ENCODE assay signal across 8 cellular contexts in genomic region chr19:39397360-39398296, GRCh38. TPM values are rescaled to one million over a fixed set of nuclear protein-coding genes. Genes with fewer than 3 reads are reported as not detected.
A peak's percentile ranks its signal among the peaks of the same experiment; 100 is the strongest.
DNase-seq lines count a peak whose midpoint lies in the region; ATAC-seq and TF ChIP-seq lines count a peak whose summit lies in the region.

No MANE protein-coding gene starts in this region.

- H4K20me1 ChIP-seq in IMR-90 (ENCODE audit: insufficient read depth, low read length) = peaks cover 17% of the 10 kb centered on the region

- peak overlapping the region; percentile 62 for H2BK20ac ChIP-seq in IMR-90 (ENCODE audit: low read depth, low read length)

- H3K27me3 ChIP-seq in IMR-90 (ENCODE audit: control insufficient read depth, insufficient read depth, low read length) = no peaks in the 10 kb centered on the region

- H4K5ac ChIP-seq in IMR-90 (ENCODE audit: low read depth, low read length) = peak overlapping the region; percentile 60

- peak overlapping the region; percentile 77 for H2BK120ac ChIP-seq in IMR-90 (ENCODE audit: low read depth, low read length)

- peak; percentile 79 for DNase-seq in A172 (ENCODE audit: low spot score)
- peak; percentile 76 for DNase-seq in IMR-90
- DNase-seq in activated T-cell treated with anti-CD3 and anti-CD28 coated beads, Interleukin-2, amount 50 U/mL, for 1 hour = peak; percentile 97
- peak; percentile 88 to 95 for DNase-seq in erythroblast (lab: John Stamatoyannopoulos, UW)
- peak; percentile 86 for DNase-seq in myocyte (ENCODE audit: low read depth)
- DNase-seq in stimulated activated effector memory CD8-positive, alpha-beta T cell treated with anti-CD3 and anti-CD28 coated beads, Interleukin-12 subunit alpha, Interleukin-12 subunit beta, amount 100 ng/mL, for 72 hours (ENCODE audit: low spot score in 2 of 2) = peak; percentile 90 to 95

- POLR2A ChIA-PET in IMR-90 (lab: Charles Lee; ENCODE audit: unreplicated experiment) = interaction anchor here (1.0 to 1.9 kb wide), 3 partner anchors 9 to 38 kb away, joined by 3 to 5 read pairs (median 3); partner anchors contain the start of genes RPS16 and ZFP36

- 0 out of 2 replicates have a peak overlapping the region, but pooled peaks have one; percentile 8 for H3K56ac ChIP-seq in IMR-90 (ENCODE audit: extremely low read depth, insufficient read depth, low read length)

- intact Hi-C loops in IMR-90 (cut with micrococcal nuclease) = loop anchor here (1.0 kb wide), 2 partner anchors 15 to 135 kb away; partner anchors contain the start of genes EID2B and PLEKHG2

- H3K9me3 Mint-ChIP-seq in stimulated activated effector memory CD8-positive, alpha-beta T cell treated with anti-CD3 and anti-CD28 coated beads, Interleukin-12 subunit alpha, Interleukin-12 subunit beta, amount 100 ng/mL, for 72 hours = no peaks in the 10 kb centered on the region

- H3K36me3 ChIP-seq in IMR-90 (ENCODE audit: control insufficient read depth, insufficient read depth, low read length) = peaks cover 17% of the 10 kb centered on the region

- H3K79me1 ChIP-seq in IMR-90 (ENCODE audit: low read depth in 1 of 2, low read length in 2 of 2) = peaks cover 11 to 51% of the 10 kb centered on the region in 2 experiments; a peak in 3 of 4 replicates

- H3K23ac ChIP-seq in IMR-90 (ENCODE audit: low read depth, low read length) = peak overlapping the region; percentile 50; the same call in 1 of the 2 replicates

- H3K9me1 ChIP-seq in IMR-90 (ENCODE audit: insufficient read depth, low read length) = peaks cover 11% of the 10 kb centered on the region

- H3K4ac ChIP-seq in IMR-90 (ENCODE audit: low read depth, low read length) = peak overlapping the region; percentile 95

- no peak overlapping the region for H3K4me2 ChIP-seq in IMR-90 (ENCODE audit: low read depth, low read length)

- peak overlapping the region; percentile 81 for H2AFZ ChIP-seq in IMR-90 (replicated peaks; ENCODE audit: low read length, poor library complexity)

- H3K9ac ChIP-seq in IMR-90 (ENCODE audit: low read depth, low read length) = peak overlapping the region; percentile 57; the same call in 1 of the 2 replicates

- H3K18ac ChIP-seq in IMR-90 (ENCODE audit: low read depth, low read length) = peak overlapping the region; percentile 54

- no TSS peak for BruUV-seq in IMR-90 (replicated peaks; lab: Mats Ljungman, UMichigan)

- H3K36me3 Mint-ChIP-seq in stimulated activated effector memory CD8-positive, alpha-beta T cell treated with anti-CD3 and anti-CD28 coated beads, Interleukin-12 subunit alpha, Interleukin-12 subunit beta, amount 100 ng/mL, for 72 hours = peaks cover 76% of the 10 kb centered on the region

- H2AK5ac ChIP-seq in IMR-90 (ENCODE audit: low read depth, low read length) = peak overlapping the region; percentile 96

- peak overlapping the region; percentile 30 to 85; a peak in 2 of 4 replicates for H4K8ac ChIP-seq in IMR-90 (ENCODE audit: low read depth in 2 of 2, low read length in 2 of 2)

- peak overlapping the region; percentile 84 for H2BK5ac ChIP-seq in IMR-90 (ENCODE audit: low read depth, low read length, poor library complexity, severe bottlenecking)

- H3K4me3 Mint-ChIP-seq in stimulated activated effector memory CD8-positive, alpha-beta T cell treated with anti-CD3 and anti-CD28 coated beads, Interleukin-12 subunit alpha, Interleukin-12 subunit beta, amount 100 ng/mL, for 72 hours = peak overlapping the region; percentile 62

- dilution Hi-C loops in IMR-90 (cut with HindIII; ENCODE audit: low sequenced_read_pairs, unreplicated experiment) = no loop called here

- TF ChIP-seq POLR2A in IMR-90 (IDR thresholded peaks at IDR 0.05; ENCODE audit: low read depth, low read length) = peak; percentile 66
- TF ChIP-seq POLR2A in erythroblast (IDR thresholded peaks at IDR 0.05; ENCODE audit: low read length) = no peak

- peak overlapping the region; percentile 92; the same call in 2 of the 3 replicates for H2BK15ac ChIP-seq in IMR-90 (ENCODE audit: low read depth, low read length)

- H3K4me3 ChIP-seq in IMR-90 (ENCODE audit: insufficient read depth, low read depth, low read length) = no peak overlapping the region

- peak overlapping the region; percentile 79 for H3K27ac ChIP-seq in IMR-90 (ENCODE audit: insufficient read depth, low read length)

- peak overlapping the region; percentile 89 for H3K14ac ChIP-seq in IMR-90 (replicated peaks; ENCODE audit: low read depth, low read length)

- in situ Hi-C loops in IMR-90 (cut with MboI; ENCODE audit: low sequenced_read_pairs) = no loop called here

- H3K4me1 ChIP-seq in IMR-90 (ENCODE audit: control insufficient read depth, insufficient read depth, low read length) = peaks cover 20% of the 10 kb centered on the region

- peak overlapping the region; percentile 84 for H2AK9ac ChIP-seq in IMR-90 (replicated peaks; ENCODE audit: low read depth, low read length, poor library complexity)

- TF ChIP-seq RAD21 in IMR-90 (IDR thresholded peaks at IDR 0.05; ENCODE audit: low read length) = peak; percentile 96

- peaks cover 71% of the 10 kb centered on the region for H3K4me1 Mint-ChIP-seq in stimulated activated effector memory CD8-positive, alpha-beta T cell treated with anti-CD3 and anti-CD28 coated beads, Interleukin-12 subunit alpha, Interleukin-12 subunit beta, amount 100 ng/mL, for 72 hours

- H3K27ac Mint-ChIP-seq in stimulated activated effector memory CD8-positive, alpha-beta T cell treated with anti-CD3 and anti-CD28 coated beads, Interleukin-12 subunit alpha, Interleukin-12 subunit beta, amount 100 ng/mL, for 72 hours = peak overlapping the region; percentile 85

- CTCF ChIA-PET in IMR-90 (lab: Yijun Ruan, JAX) = interaction anchor here (0.8 to 2.1 kb wide), 8 partner anchors 9 to 48 kb away, joined by 3 to 28 read pairs (median 3); partner anchors contain the start of genes PLEKHG2 and SUPT5H

- no peaks in the 10 kb centered on the region for H3K9me3 ChIP-seq in IMR-90 (ENCODE audit: control insufficient read depth, insufficient read depth, low read length)

- peak overlapping the region; percentile 85 for H4K91ac ChIP-seq in IMR-90 (ENCODE audit: insufficient read depth, low read depth, low read length)

- TF ChIP-seq CTCF in IMR-90 (conservative IDR thresholded peaks at IDR 0.05; ENCODE audit: low read depth, low read length) = peak; percentile 96

- 61% methylated on average over 3 of the region's 17 CpGs; no CpG with 5 or more reads in 1 of the 2 experiments for WGBS in IMR-90 (ENCODE audit: extremely low coverage in 2 of 2, insufficient read length in 1 of 2), 2 experiments

- ATAC-seq in GM18520 (IDR thresholded peaks at IDR 0.05; ENCODE audit: unreplicated experiment) (peak; percentile 27), IMR-90 (ENCODE audit: low read depth) (peak; percentile 81)
- peak; percentile 60 for ATAC-seq in stimulated activated effector memory CD8-positive, alpha-beta T cell treated with anti-CD3 and anti-CD28 coated beads, Interleukin-12 subunit alpha, Interleukin-12 subunit beta, amount 100 ng/mL, for 72 hours

RNA-seq across cellular contexts. Expression of gene MED29, which starts 6.5 kb away (rescaled TPM):
- 20.9 and 24.7 TPM in 2 replicates for total RNA-seq in A172 (2014; rRNA removed; shearing (Covaris generic))
- 15.6 and 17.6 TPM in 2 replicates for total RNA-seq in IMR-90 (2012; rRNA removed)
- polyA plus RNA-seq in IMR-90 (2012; rRNA removed) = 26.9 and 28.8 TPM in 2 replicates
- 19.6 and 29.3 TPM in 2 replicates for polyA plus RNA-seq in IMR-90 (2012; cell fraction: cytosol; rRNA removed)
- polyA plus RNA-seq in IMR-90 (2012; cell fraction: nucleus; rRNA removed; ENCODE audit: low replicate concordance) = 18.4 and 19.1 TPM in 2 replicates
- polyA plus RNA-seq in PFSK-1 (2012; ENCODE audit: insufficient read length, low read depth) = 35.9 TPM
- 28.1 and 29.3 TPM in 2 replicates for total RNA-seq in myocyte
- 24.7 TPM for polyA plus RNA-seq in myocyte (2012)

RNA-seq across cellular contexts. Expression of gene PAF1, which starts 6.7 kb away (rescaled TPM):
- 55.3 and 69.9 TPM in 2 replicates for total RNA-seq in A172 (2014; rRNA removed; shearing (Covaris generic))
- total RNA-seq in IMR-90 (2012; rRNA removed) (45.7 and 57.8 TPM in 2 replicates), myocyte (37.0 and 39.1 TPM in 2 replicates)
- polyA plus RNA-seq in IMR-90 (2012; rRNA removed) = 54.3 and 61.6 TPM in 2 replicates
- polyA plus RNA-seq in IMR-90 (2012; cell fraction: cytosol; rRNA removed) = 35.9 and 45.6 TPM in 2 replicates
- polyA plus RNA-seq in IMR-90 (2012; cell fraction: nucleus; rRNA removed; ENCODE audit: low replicate concordance) = 63.6 and 92.7 TPM in 2 replicates
- 74.4 TPM for polyA plus RNA-seq in PFSK-1 (2012; ENCODE audit: insufficient read length, low read depth)
- polyA plus RNA-seq in myocyte (2012) = 57.4 TPM

RNA-seq across cellular contexts. Expression of gene ZFP36, which starts 9.0 kb away (rescaled TPM):
- total RNA-seq in A172 (2014; rRNA removed; shearing (Covaris generic)) = 0.50 and 1.5 TPM in 2 replicates
- total RNA-seq in IMR-90 (2012; rRNA removed) (1.4 and 3.1 TPM in 2 replicates), myocyte (6.8 and 7.3 TPM in 2 replicates)
- polyA plus RNA-seq in IMR-90 (2012; rRNA removed) = 45.0 and 50.5 TPM in 2 replicates
- 84.7 and 235 TPM in 2 replicates for polyA plus RNA-seq in IMR-90 (2012; cell fraction: cytosol; rRNA removed)
- polyA plus RNA-seq in IMR-90 (2012; cell fraction: nucleus; rRNA removed; ENCODE audit: low replicate concordance) = 360 and 687 TPM in 2 replicates
- polyA plus RNA-seq in PFSK-1 (2012; ENCODE audit: insufficient read length, low read depth) = 3.0 TPM
- polyA plus RNA-seq in myocyte (2012) = 13.3 TPM

RNA-seq across cellular contexts. Expression of gene PLEKHG2, which starts 14.8 kb away (rescaled TPM):
- total RNA-seq in A172 (2014; rRNA removed; shearing (Covaris generic)) = 11.4 and 17.3 TPM in 2 replicates
- total RNA-seq in IMR-90 (2012; rRNA removed) (6.5 and 7.8 TPM in 2 replicates), myocyte (14.3 and 20.6 TPM in 2 replicates)
- 28.3 and 33.2 TPM in 2 replicates for polyA plus RNA-seq in IMR-90 (2012; rRNA removed)
- polyA plus RNA-seq in IMR-90 (2012; cell fraction: cytosol; rRNA removed) = 7.8 and 13.9 TPM in 2 replicates
- polyA plus RNA-seq in IMR-90 (2012; cell fraction: nucleus; rRNA removed; ENCODE audit: low replicate concordance) = 174 and 236 TPM in 2 replicates
- polyA plus RNA-seq in PFSK-1 (2012; ENCODE audit: insufficient read length, low read depth) = 55.2 TPM
- polyA plus RNA-seq in myocyte (2012) = 44.0 TPM

RNA-seq across cellular contexts. Expression of gene RPS16, which starts 38.1 kb away (rescaled TPM):
- total RNA-seq in A172 (2014; rRNA removed; shearing (Covaris generic)) = 145 and 262 TPM in 2 replicates
- 320 and 410 TPM in 2 replicates for total RNA-seq in IMR-90 (2012; rRNA removed)
- polyA plus RNA-seq in IMR-90 (2012; rRNA removed) = 3,500 and 3,524 TPM in 2 replicates
- 4,203 and 4,770 TPM in 2 replicates for polyA plus RNA-seq in IMR-90 (2012; cell fraction: cytosol; rRNA removed)
- 1,551 and 1,592 TPM in 2 replicates for polyA plus RNA-seq in IMR-90 (2012; cell fraction: nucleus; rRNA removed; ENCODE audit: low replicate concordance)
- 5,849 TPM for polyA plus RNA-seq in PFSK-1 (2012; ENCODE audit: insufficient read length, low read depth)
- 129 and 130 TPM in 2 replicates for total RNA-seq in myocyte
- 2,078 TPM for polyA plus RNA-seq in myocyte (2012)

Comparison
In these comparisons a context has a peak if more than half of its experiments do, and no peak if none do; other contexts are left out.
1. ATAC-seq: peak in every context shown above with its lines; median percentile 81 in IMR-90; 60 in stimulated activated effector memory CD8-positive, alpha-beta T cell treated with anti-CD3 and anti-CD28 coated beads, Interleukin-12 subunit alpha, Interleukin-12 subunit beta, amount 100 ng/mL, for 72 hours; 27 in GM18520.